Comparison of ENCODE assay signal across 9 cellular contexts in genomic region chr6:132812756-132813172, GRCh38. TPM values are rescaled to one million over a fixed set of nuclear protein-coding genes. Genes with fewer than 3 reads are reported as not detected.
DNase-seq lines count a peak whose midpoint lies in the region; ATAC-seq, FAIRE-seq and TF ChIP-seq lines count a peak whose summit lies in the region.
"Had no signal": no experiment of that assay in that cellular context is flagged by ENCODE, and none has a peak within 500 bp of the region (broad histone marks: within the 10 kb centered on the region; RNA-seq: fewer than 3 reads in every experiment).

No MANE protein-coding gene starts in this region.

- H3K36me3 ChIP-seq in heart right ventricle (peaks cover 0 to 27% (median 18%) of the 10 kb centered on the region in 9 donors), HepG2 (replicated peaks in 1 of 2; ENCODE audit: control insufficient read depth in 1 of 2, insufficient read depth in 2 of 2, low read length in 2 of 2) (peaks cover 7 to 30% of the 10 kb centered on the region in 2 experiments), tibial nerve (peaks cover 0 to 22% (median 0%) of the 10 kb centered on the region in 3 donors)

- no peak for TF ChIP-seq EP300 in HepG2 (IDR thresholded peaks at IDR 0.05; ENCODE audit: low read depth in 2 of 2, low read length in 2 of 2)
- TF ChIP-seq EP300 in HepG2 (CRISPR knock-in tag; IDR thresholded peaks at IDR 0.05; ENCODE audit: borderline replicate concordance), result no peak
- no peak for TF ChIP-seq EP300 in tibial nerve (IDR thresholded peaks at IDR 0.05)

- H3K4me3 Mint-ChIP-seq in activated naive CD8-positive, alpha-beta T cell treated with anti-CD3 and anti-CD28 coated beads, Interleukin-2, amount 50 U/mL, for 24 hours, result peak overlapping the region; percentile 93

- H3K4me1 ChIP-seq in heart right ventricle (peaks cover 3 to 49% (median 25%) of the 10 kb centered on the region in 9 donors), HepG2 (ENCODE audit: insufficient read depth, low read length) (peaks cover 37% of the 10 kb centered on the region), tibial nerve (peaks cover 0 to 32% (median 10%) of the 10 kb centered on the region in 4 donors)

- in situ Hi-C loops in HepG2 (cut with HindIII; ENCODE audit: extremely low pct_ligation_motif_present, low pct_unique_long_range_greater_than_20kb), result no loop called here

- no peaks in the 10 kb centered on the region for H3K9me3 ChIP-seq in heart right ventricle
- H3K9me3 ChIP-seq in HepG2 (ENCODE audit: low read length), result no peaks in the 10 kb centered on the region
- no peaks in the 10 kb centered on the region for H3K9me3 ChIP-seq in tibial nerve

- peak overlapping the region; percentile 59 for H2AFZ ChIP-seq in HepG2 (ENCODE audit: low read length)

- BruUV-seq in HepG2 (replicated peaks; lab: Mats Ljungman, UMichigan), result no TSS peak

- CTCF ChIA-PET in HepG2 (lab: Yijun Ruan, JAX; ENCODE audit: low intra/inter-chr PET ratio, low total read pairs), result no interaction called here

- TF ChIP-seq RAD21 in HepG2 (CRISPR knock-in tag; IDR thresholded peaks at IDR 0.05), result no peak

- DNase-seq in heart right ventricle (no peak), cardiac septum (ENCODE audit: low spot score) (no peak), HepG2 (ENCODE audit: low spot score) (peak; percentile 13), tibial nerve (ENCODE audit: low spot score in 2 of 2) (no peak), NCI-H1694 (lab: John Stamatoyannopoulos, UW) (no peak), NOMO-1 treated with dmso at 0.1 percent for 144 hours (lab: John Stamatoyannopoulos, UW; ENCODE audit: unreplicated experiment) (no peak)
- DNase-seq in activated naive CD8-positive, alpha-beta T cell treated with anti-CD3 and anti-CD28 coated beads, Interleukin-2, amount 50 U/mL, for 24 hours, result no peak

- WGBS in heart right ventricle, 2 donors, result 5 to 18% methylated on average over 5 of the region's 5 CpGs
- whole genome bisulfite sequencing in HepG2 (ENCODE audit: low lambda C conversion rate), result 3% methylated on average over 5 of the region's 5 CpGs
- WGBS in tibial nerve, 2 donors, result 1% methylated on average over 5 of the region's 5 CpGs

- H3K4me3 ChIP-seq in heart right ventricle (peak overlapping the region; percentile 68 to 95 (median 86)), HepG2 (replicated peaks in 1 of 3; ENCODE audit: insufficient read depth in 1 of 3, low read depth in 2 of 3, low read length in 3 of 3) (peak overlapping the region; percentile 59 to 96 (median 66)), tibial nerve (peak overlapping the region; percentile 70 to 89 (median 80))

- H3K9me3 Mint-ChIP-seq in activated naive CD8-positive, alpha-beta T cell treated with anti-CD3 and anti-CD28 coated beads, Interleukin-2, amount 50 U/mL, for 24 hours, result no peaks in the 10 kb centered on the region

- peak overlapping the region; percentile 96 for H3K27ac Mint-ChIP-seq in activated naive CD8-positive, alpha-beta T cell treated with anti-CD3 and anti-CD28 coated beads, Interleukin-2, amount 50 U/mL, for 24 hours

- no peak for FAIRE-seq in HepG2 (lab: Jason Lieb, UNC)

- peak overlapping the region; percentile 98 for H3K9ac ChIP-seq in HepG2 (ENCODE audit: insufficient read depth, low read depth, low read length)

- intact Hi-C loops in heart right ventricle (cut with DNase I), result loop anchor here in 1 of 10 donors (5.0 kb wide), 1 partner anchor 300 kb away; the partner anchor contains the start of gene STX7
- intact Hi-C loops in cardiac septum (cut with DNase I), result no loop called here
- intact Hi-C loops in HepG2 (cut with micrococcal nuclease; ENCODE audit: unreplicated experiment), result loop anchor here (2.0 to 10.0 kb wide), 3 partner anchors 14 to 858 kb away; partner anchors contain the start of genes CCN2, SLC18B1 and STX7

- H4K20me1 ChIP-seq in HepG2 (ENCODE audit: insufficient read depth, low read length), result peaks cover 33% of the 10 kb centered on the region

- no peaks in the 10 kb centered on the region for H3K27me3 ChIP-seq in heart right ventricle
- no peaks in the 10 kb centered on the region; a peak in 2 of 5 replicates for H3K27me3 ChIP-seq in HepG2 (ENCODE audit: control insufficient read depth in 1 of 2, insufficient read depth in 2 of 2, low read length in 2 of 2)
- H3K27me3 ChIP-seq in tibial nerve, result no peaks in the 10 kb centered on the region

- TF ChIP-seq CTCF in heart right ventricle (IDR thresholded peaks at IDR 0.05) (no peak), HepG2 (CRISPR knock-in tag; IDR thresholded peaks at IDR 0.05) (no peak), tibial nerve (IDR thresholded peaks at IDR 0.05) (no peak)

- H3K27me3 Mint-ChIP-seq in activated naive CD8-positive, alpha-beta T cell treated with anti-CD3 and anti-CD28 coated beads, Interleukin-2, amount 50 U/mL, for 24 hours, result no peaks in the 10 kb centered on the region

- H3K36me3 Mint-ChIP-seq in activated naive CD8-positive, alpha-beta T cell treated with anti-CD3 and anti-CD28 coated beads, Interleukin-2, amount 50 U/mL, for 24 hours (ENCODE audit: low read depth), result peaks cover 39% of the 10 kb centered on the region

- H3K4me1 Mint-ChIP-seq in activated naive CD8-positive, alpha-beta T cell treated with anti-CD3 and anti-CD28 coated beads, Interleukin-2, amount 50 U/mL, for 24 hours, result peaks cover 41% of the 10 kb centered on the region

- TF ChIP-seq POLR2A in HepG2 (IDR thresholded peaks at IDR 0.05; ENCODE audit: insufficient read depth in 1 of 2, low read depth in 2 of 2, low read length in 2 of 2) (no peak), tibial nerve (IDR thresholded peaks at IDR 0.05) (no peak)

- H3K4me2 ChIP-seq in HepG2 (ENCODE audit: low read depth, low read length), result peak overlapping the region; percentile 85

- POLR2A ChIA-PET in HepG2 (lab: Yijun Ruan, JAX), result interaction anchor here (0.6 to 9.0 kb wide), 4 partner anchors 10 to 866 kb away, joined by 3 to 96 read pairs (median 13); partner anchors contain the start of genes SLC18B1 and STX7

- ATAC-seq in heart right ventricle (no peak), HG03432 (IDR thresholded peaks at IDR 0.05; ENCODE audit: unreplicated experiment) (peak; percentile 9), HepG2 (no peak)
- no peak for ATAC-seq in activated naive CD8-positive, alpha-beta T cell treated with anti-CD3 and anti-CD28 coated beads, Interleukin-2, amount 50 U/mL, for 24 hours

- peaks cover 28% of the 10 kb centered on the region for H3K79me2 ChIP-seq in HepG2 (ENCODE audit: insufficient read depth, low read length)

- H3K27ac ChIP-seq in heart right ventricle (peak overlapping the region; percentile 65 to 95 (median 88)), HepG2 (ENCODE audit: extremely low read length, insufficient read depth, low read length) (peak overlapping the region; percentile 95), tibial nerve (peak overlapping the region; percentile 85 to 90 (median 88))

RNA-seq across cellular contexts. Expression of gene RPS12, which starts 1.6 kb away (rescaled TPM):
- total RNA-seq in heart right ventricle (100 to 1,000 TPM; 403 to 686 (median 439) TPM), cardiac septum (366 TPM), HepG2 (2016; rRNA removed; fragmentation: Illumina TruSeq; extraction: Trizol) (3,224 and 3,551 TPM in 2 replicates), tibial nerve (1,000 to 10,000 TPM in 3 of 4 donors, 100 to 1,000 TPM in 1; 884 to 1,671 (median 1,500) TPM)
- polyA plus RNA-seq in heart right ventricle (1,000 to 10,000 TPM in 1 of 2 donors, 100 to 1,000 TPM in 1; 335 to 2,223 TPM), HepG2 (2011; rRNA removed) (6,343 and 7,346 TPM in 2 replicates)
- 10,695 and 12,100 TPM in 2 replicates for total RNA-seq in HepG2 (2016; cell fraction: cytosol; rRNA removed; fragmentation: Illumina TruSeq; extraction: Trizol; ENCODE audit: low read depth)
- total RNA-seq in HepG2 (2016; cell fraction: insoluble cytoplasmic fraction; rRNA removed; fragmentation: Illumina TruSeq; extraction: Trizol), result 3,292 and 3,559 TPM in 2 replicates
- 12,582 and 12,681 TPM in 2 replicates for total RNA-seq in HepG2 (2016; cell fraction: membrane; rRNA removed; fragmentation: Illumina TruSeq; extraction: Trizol)
- total RNA-seq in HepG2 (2016; cell fraction: nucleus; rRNA removed; fragmentation: Illumina TruSeq; extraction: Trizol), result 1,009 and 1,091 TPM in 2 replicates
- 10,754 and 13,161 TPM in 2 replicates for polyA plus RNA-seq in HepG2 (2011; cell fraction: cytosol; rRNA removed)
- polyA plus RNA-seq in HepG2 (2011; cell fraction: nucleus; rRNA removed), result 1,380 and 1,587 TPM in 2 replicates
- 4,280 and 4,651 TPM in 2 replicates for polyA plus RNA-seq in HepG2 (2012)
- polyA plus RNA-seq in HepG2 (2016; cell fraction: cytosol; fragmentation: Illumina TruSeq; extraction: Trizol; ENCODE audit: low read depth), result 13,237 and 13,731 TPM in 2 replicates
- polyA plus RNA-seq in HepG2 (2016; cell fraction: insoluble cytoplasmic fraction; fragmentation: Illumina TruSeq; extraction: Trizol; ENCODE audit: low read depth), result 3,395 and 3,576 TPM in 2 replicates
- polyA plus RNA-seq in HepG2 (2016; cell fraction: membrane; fragmentation: Illumina TruSeq; extraction: Trizol; ENCODE audit: low read depth), result 11,484 and 12,144 TPM in 2 replicates
- polyA plus RNA-seq in HepG2 (2016; cell fraction: nucleus; fragmentation: Illumina TruSeq; extraction: Trizol; ENCODE audit: insufficient read depth, low read depth), result 1,833 and 2,013 TPM in 2 replicates
- 2,109 and 3,494 TPM in 2 replicates for polyA minus RNA-seq in HepG2 (2011; rRNA and poly(A)+ RNA removed; ENCODE audit: low replicate concordance)
- 1,100 and 1,176 TPM in 2 replicates for polyA minus RNA-seq in HepG2 (2011; cell fraction: cytosol; rRNA and poly(A)+ RNA removed)
- polyA minus RNA-seq in HepG2 (2011; cell fraction: nucleus; rRNA and poly(A)+ RNA removed), result 507 and 550 TPM in 2 replicates

RNA-seq across cellular contexts. Expression of gene SLC18B1, which starts 14.3 kb away (rescaled TPM):
- total RNA-seq in heart right ventricle, result 1 to 10 TPM; 1.7 to 5.5 (median 2.4) TPM
- 1 to 10 TPM; 2.3 to 8.3 TPM for polyA plus RNA-seq in heart right ventricle
- 1.2 TPM for total RNA-seq in cardiac septum
- 9.1 and 13.8 TPM in 2 replicates for total RNA-seq in HepG2 (2016; rRNA removed; fragmentation: Illumina TruSeq; extraction: Trizol)
- total RNA-seq in HepG2 (2016; cell fraction: cytosol; rRNA removed; fragmentation: Illumina TruSeq; extraction: Trizol; ENCODE audit: low read depth), result 2.6 and 3.7 TPM in 2 replicates
- 9.3 and 14.3 TPM in 2 replicates for total RNA-seq in HepG2 (2016; cell fraction: insoluble cytoplasmic fraction; rRNA removed; fragmentation: Illumina TruSeq; extraction: Trizol)
- 7.4 and 8.2 TPM in 2 replicates for total RNA-seq in HepG2 (2016; cell fraction: membrane; rRNA removed; fragmentation: Illumina TruSeq; extraction: Trizol)
- 12.6 and 14.0 TPM in 2 replicates for total RNA-seq in HepG2 (2016; cell fraction: nucleus; rRNA removed; fragmentation: Illumina TruSeq; extraction: Trizol)
- 9.8 and 11.4 TPM in 2 replicates for polyA plus RNA-seq in HepG2 (2011; rRNA removed)
- polyA plus RNA-seq in HepG2 (2011; cell fraction: cytosol; rRNA removed), result 5.6 and 9.6 TPM in 2 replicates
- 8.1 and 11.8 TPM in 2 replicates for polyA plus RNA-seq in HepG2 (2011; cell fraction: nucleus; rRNA removed)
- polyA plus RNA-seq in HepG2 (2012), result 10.7 and 13.7 TPM in 2 replicates
- 3.2 TPM in 2 replicates for polyA plus RNA-seq in HepG2 (2016; cell fraction: cytosol; fragmentation: Illumina TruSeq; extraction: Trizol; ENCODE audit: low read depth)
- polyA plus RNA-seq in HepG2 (2016; cell fraction: insoluble cytoplasmic fraction; fragmentation: Illumina TruSeq; extraction: Trizol; ENCODE audit: low read depth), result 7.9 and 10.1 TPM in 2 replicates
- polyA plus RNA-seq in HepG2 (2016; cell fraction: membrane; fragmentation: Illumina TruSeq; extraction: Trizol; ENCODE audit: low read depth), result 6.7 and 6.9 TPM in 2 replicates
- 22.4 and 23.0 TPM in 2 replicates for polyA plus RNA-seq in HepG2 (2016; cell fraction: nucleus; fragmentation: Illumina TruSeq; extraction: Trizol; ENCODE audit: insufficient read depth, low read depth)
- polyA minus RNA-seq in HepG2 (2011; rRNA and poly(A)+ RNA removed; ENCODE audit: low replicate concordance), result 10.6 and 11.6 TPM in 2 replicates
- 6.4 and 7.6 TPM in 2 replicates for polyA minus RNA-seq in HepG2 (2011; cell fraction: cytosol; rRNA and poly(A)+ RNA removed)
- 8.4 and 10.2 TPM in 2 replicates for polyA minus RNA-seq in HepG2 (2011; cell fraction: nucleus; rRNA and poly(A)+ RNA removed)
- 10 to 100 TPM in 1 of 4 donors, 1 to 10 TPM in 3; 3.9 to 12.3 (median 6.6) TPM for total RNA-seq in tibial nerve

RNA-seq across cellular contexts. Expression of gene VNN2, which starts 55.1 kb away (rescaled TPM):
- 1 to 10 TPM in 8 of 10 donors, under 1 TPM in 2; 0.83 to 4.2 (median 2.0) TPM for total RNA-seq in heart right ventricle
- under 1 TPM; 0.23 to 0.95 TPM for polyA plus RNA-seq in heart right ventricle
- total RNA-seq in cardiac septum, result 3.1 TPM
- total RNA-seq in HepG2 (2016; rRNA removed; fragmentation: Illumina TruSeq; extraction: Trizol), result 0.13 and 0.15 TPM in 2 replicates
- not detected in 2 replicates for total RNA-seq in HepG2 (2016; cell fraction: cytosol; rRNA removed; fragmentation: Illumina TruSeq; extraction: Trizol; ENCODE audit: low read depth)
- total RNA-seq in HepG2 (2016; cell fraction: insoluble cytoplasmic fraction; rRNA removed; fragmentation: Illumina TruSeq; extraction: Trizol), result 0.13 TPM in 1 of 2 replicates, not detected in the other
- 0.22 TPM in 1 of 2 replicates, not detected in the other for total RNA-seq in HepG2 (2016; cell fraction: membrane; rRNA removed; fragmentation: Illumina TruSeq; extraction: Trizol)
- not detected in 2 replicates for total RNA-seq in HepG2 (2016; cell fraction: nucleus; rRNA removed; fragmentation: Illumina TruSeq; extraction: Trizol)
- 0.09 and 0.30 TPM in 2 replicates for polyA plus RNA-seq in HepG2 (2011; rRNA removed)
- 0.03 and 0.28 TPM in 2 replicates for polyA plus RNA-seq in HepG2 (2011; cell fraction: cytosol; rRNA removed)
- polyA plus RNA-seq in HepG2 (2011; cell fraction: nucleus; rRNA removed), result not detected in 2 replicates
- polyA plus RNA-seq in HepG2 (2012), result 0.76 and 1.4 TPM in 2 replicates
- polyA plus RNA-seq in HepG2 (2016; cell fraction: cytosol; fragmentation: Illumina TruSeq; extraction: Trizol; ENCODE audit: low read depth), result not detected in 2 replicates
- not detected in 2 replicates for polyA plus RNA-seq in HepG2 (2016; cell fraction: insoluble cytoplasmic fraction; fragmentation: Illumina TruSeq; extraction: Trizol; ENCODE audit: low read depth)
- polyA plus RNA-seq in HepG2 (2016; cell fraction: membrane; fragmentation: Illumina TruSeq; extraction: Trizol; ENCODE audit: low read depth), result not detected in 2 replicates
- polyA plus RNA-seq in HepG2 (2016; cell fraction: nucleus; fragmentation: Illumina TruSeq; extraction: Trizol; ENCODE audit: insufficient read depth, low read depth), result not detected in 2 replicates
- polyA minus RNA-seq in HepG2 (2011; rRNA and poly(A)+ RNA removed; ENCODE audit: low replicate concordance), result not detected in 2 replicates
- not detected in 2 replicates for polyA minus RNA-seq in HepG2 (2011; cell fraction: cytosol; rRNA and poly(A)+ RNA removed)
- not detected in 2 replicates for polyA minus RNA-seq in HepG2 (2011; cell fraction: nucleus; rRNA and poly(A)+ RNA removed)
- total RNA-seq in tibial nerve, result 1 to 10 TPM in 3 of 4 donors, under 1 TPM in 1; 0.44 to 4.9 (median 2.0) TPM
- total RNA-seq: pulmonary artery endothelial cell had no signal
